11 cellular contexts compared by ENCODE assay signal in genomic region chr2:9897796-9898195, GRCh38. TPM values are rescaled to one million over a fixed set of nuclear protein-coding genes. Genes with fewer than 3 reads are reported as not detected.
A peak's percentile ranks its signal among the peaks of the same experiment; 100 is the strongest.
DNase-seq lines count a peak whose midpoint lies in the region; ATAC-seq and TF ChIP-seq lines count a peak whose summit lies in the region.
"Had no signal": no experiment of that assay in that cellular context is flagged by ENCODE, and none has a peak within 500 bp of the region (broad histone marks: within the 10 kb centered on the region; RNA-seq: fewer than 3 reads in every experiment).

No MANE protein-coding gene starts in this region.

- TF ChIP-seq CTCF in mucosa of descending colon (IDR thresholded peaks at IDR 0.05): no peak

- peak overlapping the region; percentile 59 for H3K27ac ChIP-seq in urinary bladder (ENCODE audit: low read depth)

- DNase-seq in T-helper 2 cell treated with Interferon-gamma antibody and Interleukin-4, amounts not matched to agents 5 μg/mL and 100 μg/mL, for 36 hours (ENCODE audit: low spot score): no peak
- DNase-seq in T-helper 2 cell (no peak), kidney tubule cell (ENCODE audit: low spot score) (peak; percentile 4), mucosa of descending colon (no peak)
- no peak for DNase-seq in activated naive CD4-positive, alpha-beta T cell treated with anti-CD3 and anti-CD28 coated beads, Interleukin-2, amount 10 ng/mL, durations not matched to agents 7 days and 5 days
- DNase-seq: KG1; NK-92 treated with Interleukin-12 subunit alpha and Interleukin-12 subunit beta, amount 100 ng/mL, for 24 hours had no signal

- peak overlapping the region; percentile 21 for H3K27ac Mint-ChIP-seq in T-helper 2 cell treated with Interferon-gamma antibody and Interleukin-4, amounts not matched to agents 5 μg/mL and 100 μg/mL, for 36 hours
- peak overlapping the region; percentile 74 for H3K27ac Mint-ChIP-seq in activated T-helper 17 cell treated with anti-CD3 and anti-CD28 coated beads, Interleukin-2, amount 50 U/mL, for 72 hours
- no peak overlapping the region for H3K27ac Mint-ChIP-seq in activated naive CD4-positive, alpha-beta T cell treated with anti-CD3 and anti-CD28 coated beads, Interleukin-2, amount 10 ng/mL, durations not matched to agents 7 days and 5 days

- intact Hi-C loops in mucosa of descending colon (cut with DNase I, micrococcal nuclease): no loop called here

- no peaks in the 10 kb centered on the region for H3K4me1 ChIP-seq in urinary bladder (ENCODE audit: insufficient read depth)
- no peaks in the 10 kb centered on the region for H3K4me1 ChIP-seq in mucosa of descending colon (ENCODE audit: low read depth)

- peaks cover 9% of the 10 kb centered on the region for H3K36me3 Mint-ChIP-seq in T-helper 2 cell treated with Interferon-gamma antibody and Interleukin-4, amounts not matched to agents 5 μg/mL and 100 μg/mL, for 36 hours (ENCODE audit: low read depth)
- H3K36me3 Mint-ChIP-seq in activated T-helper 17 cell treated with anti-CD3 and anti-CD28 coated beads, Interleukin-2, amount 50 U/mL, for 72 hours (ENCODE audit: low read depth): peaks cover 19% of the 10 kb centered on the region
- peaks cover 11% of the 10 kb centered on the region for H3K36me3 Mint-ChIP-seq in activated naive CD4-positive, alpha-beta T cell treated with anti-CD3 and anti-CD28 coated beads, Interleukin-2, amount 10 ng/mL, durations not matched to agents 7 days and 5 days

- CTCF ChIA-PET in activated naive CD4-positive, alpha-beta T cell treated with anti-CD3 and anti-CD28 coated beads, Interleukin-2, amount 10 ng/mL, durations not matched to agents 7 days and 5 days (lab: Charles Lee): interaction anchor here (1.1 kb wide), 1 partner anchor 9 kb away, joined by 3 read pairs; no protein-coding TSS in a partner anchor

- no peaks in the 10 kb centered on the region for H3K9me3 ChIP-seq in mucosa of descending colon
- H3K9me3 ChIP-seq: thyroid gland had no signal

- H3K4me3 ChIP-seq in urinary bladder (ENCODE audit: low read depth, low read length) (no peak overlapping the region), mucosa of descending colon (no peak overlapping the region)
- H3K4me3 ChIP-seq: thyroid gland had no signal

- H3K9me3 Mint-ChIP-seq in T-helper 2 cell treated with Interferon-gamma antibody and Interleukin-4, amounts not matched to agents 5 μg/mL and 100 μg/mL, for 36 hours: no peaks in the 10 kb centered on the region
- H3K9me3 Mint-ChIP-seq in activated T-helper 17 cell treated with anti-CD3 and anti-CD28 coated beads, Interleukin-2, amount 50 U/mL, for 72 hours: no peaks in the 10 kb centered on the region
- no peaks in the 10 kb centered on the region for H3K9me3 Mint-ChIP-seq in activated naive CD4-positive, alpha-beta T cell treated with anti-CD3 and anti-CD28 coated beads, Interleukin-2, amount 10 ng/mL, durations not matched to agents 7 days and 5 days

- WGBS in urinary bladder: 27% methylated on average over 2 of the region's 2 CpGs

- no peak for ATAC-seq in activated T-helper 17 cell treated with anti-CD3 and anti-CD28 coated beads, Interleukin-2, amount 50 U/mL, for 72 hours (replicated peaks)
- ATAC-seq in mucosa of descending colon: no peak
- no peak for ATAC-seq in GM21360 (IDR thresholded peaks at IDR 0.05; ENCODE audit: unreplicated experiment)

- H3K4me1 Mint-ChIP-seq in T-helper 2 cell treated with Interferon-gamma antibody and Interleukin-4, amounts not matched to agents 5 μg/mL and 100 μg/mL, for 36 hours (ENCODE audit: low read depth): peaks cover 19% of the 10 kb centered on the region
- H3K4me1 Mint-ChIP-seq in activated T-helper 17 cell treated with anti-CD3 and anti-CD28 coated beads, Interleukin-2, amount 50 U/mL, for 72 hours: peaks cover 22% of the 10 kb centered on the region
- peaks cover 27% of the 10 kb centered on the region for H3K4me1 Mint-ChIP-seq in activated naive CD4-positive, alpha-beta T cell treated with anti-CD3 and anti-CD28 coated beads, Interleukin-2, amount 10 ng/mL, durations not matched to agents 7 days and 5 days

- peaks cover 2% of the 10 kb centered on the region for H3K36me3 ChIP-seq in urinary bladder (ENCODE audit: insufficient read depth)
- no peaks in the 10 kb centered on the region for H3K36me3 ChIP-seq in mucosa of descending colon (ENCODE audit: low read depth)
- H3K36me3 ChIP-seq: thyroid gland had no signal

- H3K27me3 Mint-ChIP-seq in T-helper 2 cell treated with Interferon-gamma antibody and Interleukin-4, amounts not matched to agents 5 μg/mL and 100 μg/mL, for 36 hours (ENCODE audit: low read depth): no peaks in the 10 kb centered on the region
- no peaks in the 10 kb centered on the region for H3K27me3 Mint-ChIP-seq in activated T-helper 17 cell treated with anti-CD3 and anti-CD28 coated beads, Interleukin-2, amount 50 U/mL, for 72 hours
- no peaks in the 10 kb centered on the region for H3K27me3 Mint-ChIP-seq in activated naive CD4-positive, alpha-beta T cell treated with anti-CD3 and anti-CD28 coated beads, Interleukin-2, amount 10 ng/mL, durations not matched to agents 7 days and 5 days

- H3K4me3 Mint-ChIP-seq in T-helper 2 cell treated with Interferon-gamma antibody and Interleukin-4, amounts not matched to agents 5 μg/mL and 100 μg/mL, for 36 hours: no peak overlapping the region
- H3K4me3 Mint-ChIP-seq in activated T-helper 17 cell treated with anti-CD3 and anti-CD28 coated beads, Interleukin-2, amount 50 U/mL, for 72 hours: peak overlapping the region; percentile 44
- H3K4me3 Mint-ChIP-seq in activated naive CD4-positive, alpha-beta T cell treated with anti-CD3 and anti-CD28 coated beads, Interleukin-2, amount 10 ng/mL, durations not matched to agents 7 days and 5 days: no peak overlapping the region

RNA-seq across cellular contexts. Expression of gene GRHL1, which starts 53.7 kb away (rescaled TPM):
- total RNA-seq in activated T-helper 17 cell treated with anti-CD3 and anti-CD28 coated beads, Interleukin-2, amount 50 U/mL, for 72 hours: under 1 TPM; 0.82 to 0.85 TPM
- total RNA-seq in urinary bladder (15.9 TPM), mucosa of descending colon (1 to 10 TPM in 2 of 3 donors, under 1 TPM in 1; 0.41 to 2.0 (median 1.9) TPM)
- polyA plus RNA-seq in urinary bladder: 2.8 TPM

RNA-seq across cellular contexts. Expression of gene TAF1B, which starts 54.5 kb away (rescaled TPM):
- 10 to 100 TPM; 29.8 to 41.1 TPM for total RNA-seq in activated T-helper 17 cell treated with anti-CD3 and anti-CD28 coated beads, Interleukin-2, amount 50 U/mL, for 72 hours
- total RNA-seq in urinary bladder (53.4 TPM), mucosa of descending colon (10 to 100 TPM in 2 of 3 donors, 1 to 10 TPM in 1; 9.4 to 14.1 (median 13.2) TPM)
- 7.5 TPM for polyA plus RNA-seq in urinary bladder
